ENCODE assay signal across 26 cellular contexts in genomic region chr7:33411000-33411399, GRCh38.
"Had no signal": no experiment of that assay in that cellular context is flagged by ENCODE, and none has a peak within 500 bp of the region (broad histone marks: within the 10 kb centered on the region; RNA-seq: fewer than 3 reads in every experiment).

No MANE protein-coding gene starts in this region.

- H3K36me3 ChIP-seq: brain microvascular endothelial cell, esophagus squamous epithelium, gastrocnemius medialis, heart left ventricle had no signal

- DNase-seq: activated CD4-positive, alpha-beta memory T cell treated with anti-CD3 and anti-CD28 coated beads for 36 hours; activated CD4-positive, alpha-beta T cell treated with anti-CD3 and anti-CD28 coated beads for 36 hours; activated CD4-positive, alpha-beta T cell treated with anti-CD3 and anti-CD28 coated beads, Interleukin-2, amount 10 ng/mL, durations not matched to agents 24 days and 14 days; activated CD4-positive, CD25-positive, alpha-beta regulatory T cell; activated CD4-positive, CD25-positive, alpha-beta regulatory T cell treated with anti-CD3 and anti-CD28 coated beads, Interleukin-2, amount 50 U/mL, for 72 hours; activated CD8-positive, alpha-beta memory T cell treated with anti-CD3 and anti-CD28 coated beads, Interleukin-2, amount 50 U/mL, for 48 hours; activated effector memory CD4-positive, alpha-beta T cell treated with Interleukin-2 at 50 U/mL for 16 hours; activated gamma-delta T cell treated with Interleukin-2 at 50 U/mL for 16 hours; activated naive CD4-positive, alpha-beta T cell treated with anti-CD3 and anti-CD28 coated beads, Interleukin-2, amount 50 U/mL, for 16 hours; activated naive CD4-positive, alpha-beta T cell treated with Interleukin-2 at 50 U/mL for 16 hours; activated T-cell treated with anti-CD3 and anti-CD28 coated beads for 4 hours; activated T-cell treated with anti-CD3 and anti-CD28 coated beads, Interleukin-2, amount 50 U/mL, for 24 hours; amniotic stem cell; anterior cingulate cortex; brain microvascular endothelial cell; effector CD4-positive, alpha-beta T cell; effector memory CD8-positive, alpha-beta T cell; esophagus squamous epithelium; gastrocnemius medialis; glutamatergic neuron; heart left ventricle; T-helper 2 cell had no signal

- H3K27me3 ChIP-seq: brain microvascular endothelial cell, esophagus squamous epithelium, foreskin keratinocyte, gastrocnemius medialis, heart left ventricle had no signal

- H3K4me3 ChIP-seq: coronary artery, esophagus squamous epithelium, gastrocnemius medialis, heart left ventricle had no signal

- H3K4me1 ChIP-seq: esophagus squamous epithelium, foreskin keratinocyte, gastrocnemius medialis had no signal

- ATAC-seq: activated CD4-positive, alpha-beta T cell treated with anti-CD3 and anti-CD28 coated beads for 36 hours; activated T-helper 17 cell treated with anti-CD3 and anti-CD28 coated beads, Interleukin-2, amount 50 U/mL, for 72 hours; effector memory CD8-positive, alpha-beta T cell; gastrocnemius medialis; heart left ventricle had no signal

- H3K9me3 ChIP-seq: gastrocnemius medialis had no signal

- H3K27ac ChIP-seq: brain microvascular endothelial cell, coronary artery, epithelial cell of prostate, esophagus squamous epithelium, foreskin keratinocyte, gastrocnemius medialis, heart left ventricle had no signal
